1 cellular context compared by ENCODE assay signal in the genomic region with DNA sequence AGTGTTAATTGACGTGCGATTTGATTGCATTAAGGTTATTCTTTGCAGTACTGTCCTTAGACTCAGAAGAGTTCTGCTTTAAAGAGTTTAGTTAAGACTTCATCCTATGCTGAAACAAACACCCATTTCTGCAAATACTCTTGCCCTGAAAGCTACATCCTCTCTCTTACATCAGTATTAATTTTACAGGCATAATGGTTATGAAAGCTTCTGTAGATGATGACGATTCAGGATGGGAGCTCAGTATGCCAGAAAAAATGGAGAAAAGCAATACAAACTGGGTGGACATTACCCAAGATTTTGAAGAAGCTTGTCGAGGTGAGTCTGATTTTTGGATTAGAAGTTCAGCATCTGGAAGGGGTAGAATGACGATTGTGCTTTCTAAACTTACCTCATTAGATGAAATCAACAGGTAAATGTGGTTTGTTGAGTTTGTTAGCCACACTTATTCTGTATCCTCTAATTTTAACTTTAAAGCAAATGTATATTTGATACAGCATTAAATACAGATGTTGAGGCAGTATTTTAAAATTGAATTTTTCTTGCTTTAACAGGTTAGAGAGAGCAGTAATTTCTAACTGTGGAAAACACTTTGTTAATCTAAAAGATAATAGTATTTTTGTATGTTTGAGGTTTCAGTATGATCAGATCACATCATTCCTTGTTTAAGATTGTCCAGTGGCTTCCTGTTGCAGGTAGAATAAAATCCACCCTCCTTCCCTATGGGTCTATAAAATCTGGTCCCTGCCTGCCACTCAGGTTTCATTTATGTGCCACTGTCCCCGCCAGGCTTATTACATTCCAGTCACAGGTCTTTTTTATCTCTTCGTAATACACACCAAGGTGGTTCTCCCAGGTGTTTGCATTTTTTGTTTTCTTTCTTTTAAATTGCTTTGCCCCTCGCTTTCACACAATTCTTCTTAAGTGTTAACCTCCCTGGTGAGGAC.
TF ChIP-seq lines count a peak whose summit lies in the region.

No MANE protein-coding gene starts in this region.

TF ChIP-seq in HEK293, 187 proteins besides CTCF, POLR2A, EP300 and RAD21 (continued from another document):
- TF ChIP-seq, protein P1, sequence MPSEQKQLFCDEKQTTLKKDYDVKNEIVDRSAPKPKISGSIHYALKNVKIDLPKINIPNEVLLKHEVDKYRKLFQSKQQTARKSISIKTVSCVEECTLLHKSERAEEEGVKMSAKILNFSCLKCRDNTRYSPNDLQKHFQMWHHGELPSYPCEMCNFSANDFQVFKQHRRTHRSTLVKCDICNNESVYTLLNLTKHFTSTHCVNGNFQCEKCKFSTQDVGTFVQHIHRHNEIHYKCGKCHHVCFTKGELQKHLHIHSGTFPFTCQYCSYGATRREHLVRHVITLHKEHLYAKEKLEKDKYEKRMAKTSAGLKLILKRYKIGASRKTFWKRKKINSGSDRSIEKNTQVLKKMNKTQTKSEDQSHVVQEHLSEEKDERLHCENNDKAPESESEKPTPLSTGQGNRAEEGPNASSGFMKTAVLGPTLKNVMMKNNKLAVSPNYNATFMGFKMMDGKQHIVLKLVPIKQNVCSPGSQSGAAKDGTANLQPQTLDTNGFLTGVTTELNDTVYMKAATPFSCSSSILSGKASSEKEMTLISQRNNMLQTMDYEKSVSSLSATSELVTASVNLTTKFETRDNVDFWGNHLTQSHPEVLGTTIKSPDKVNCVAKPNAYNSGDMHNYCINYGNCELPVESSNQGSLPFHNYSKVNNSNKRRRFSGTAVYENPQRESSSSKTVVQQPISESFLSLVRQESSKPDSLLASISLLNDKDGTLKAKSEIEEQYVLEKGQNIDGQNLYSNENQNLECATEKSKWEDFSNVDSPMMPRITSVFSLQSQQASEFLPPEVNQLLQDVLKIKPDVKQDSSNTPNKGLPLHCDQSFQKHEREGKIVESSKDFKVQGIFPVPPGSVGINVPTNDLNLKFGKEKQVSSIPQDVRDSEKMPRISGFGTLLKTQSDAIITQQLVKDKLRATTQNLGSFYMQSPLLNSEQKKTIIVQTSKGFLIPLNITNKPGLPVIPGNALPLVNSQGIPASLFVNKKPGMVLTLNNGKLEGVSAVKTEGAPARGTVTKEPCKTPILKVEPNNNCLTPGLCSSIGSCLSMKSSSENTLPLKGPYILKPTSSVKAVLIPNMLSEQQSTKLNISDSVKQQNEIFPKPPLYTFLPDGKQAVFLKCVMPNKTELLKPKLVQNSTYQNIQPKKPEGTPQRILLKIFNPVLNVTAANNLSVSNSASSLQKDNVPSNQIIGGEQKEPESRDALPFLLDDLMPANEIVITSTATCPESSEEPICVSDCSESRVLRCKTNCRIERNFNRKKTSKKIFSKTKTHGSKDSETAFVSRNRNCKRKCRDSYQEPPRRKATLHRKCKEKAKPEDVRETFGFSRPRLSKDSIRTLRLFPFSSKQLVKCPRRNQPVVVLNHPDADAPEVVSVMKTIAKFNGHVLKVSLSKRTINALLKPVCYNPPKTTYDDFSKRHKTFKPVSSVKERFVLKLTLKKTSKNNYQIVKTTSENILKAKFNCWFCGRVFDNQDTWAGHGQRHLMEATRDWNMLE (tag by site-specific recombination; conservative IDR thresholded peaks at IDR 0.05; ENCODE audit: low read depth): no peak
